ENCODE assay signal across 21 cellular contexts in the genomic region with DNA sequence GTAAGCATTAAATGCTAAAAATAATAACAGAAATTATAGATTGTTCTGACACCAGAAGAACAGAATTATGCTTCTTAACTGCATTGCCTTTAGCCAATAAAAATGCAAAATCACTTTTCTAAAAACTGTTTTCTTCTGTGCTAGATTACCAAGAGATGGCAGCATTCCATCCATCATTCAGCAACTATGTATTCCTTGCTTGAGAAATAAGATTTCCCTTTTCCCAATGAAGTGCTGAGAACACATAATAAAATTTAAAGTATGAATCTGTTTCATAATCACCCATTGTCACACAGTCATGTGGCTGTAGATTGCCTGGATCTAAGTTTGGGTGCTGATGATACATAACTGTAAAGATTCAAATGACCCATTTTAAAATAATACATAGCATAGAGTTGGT.
"Had no signal": no experiment of that assay in that cellular context is flagged by ENCODE, and none has a peak within 500 bp of the region (broad histone marks: within the 10 kb centered on the region; RNA-seq: fewer than 3 reads in every experiment).

No MANE protein-coding gene starts in this region.

- H3K4me1 ChIP-seq: adrenal gland, heart left ventricle, left lung, spleen, upper lobe of right lung had no signal

- H3K27ac ChIP-seq: adrenal gland, heart left ventricle, left lung, spleen, upper lobe of right lung, WERI-Rb-1 had no signal

- FAIRE-seq: astrocyte, colon had no signal

- H3K36me3 ChIP-seq: adrenal gland, heart left ventricle, left lung, spleen, upper lobe of right lung, WERI-Rb-1 had no signal

- H3K9me3 ChIP-seq: adrenal gland, heart left ventricle, left lung, upper lobe of right lung had no signal

- H3K4me3 ChIP-seq: adrenal gland, heart left ventricle, left lung, lung, spleen, upper lobe of right lung had no signal

- DNase-seq: activated CD4-positive, alpha-beta T cell treated with anti-CD3 and anti-CD28 coated beads, Interleukin-2, amount 10 ng/mL, durations not matched to agents 7 days and 5 days; activated CD4-positive, CD25-positive, alpha-beta regulatory T cell treated with anti-CD3 and anti-CD28 coated beads, Interleukin-2, amount 50 U/mL, for 72 hours; activated CD8-positive, alpha-beta T cell treated with anti-CD3 and anti-CD28 coated beads, Interleukin-2, amount 10 ng/mL, durations not matched to agents 7 days and 5 days; adrenal gland; central memory CD4-positive, alpha-beta T cell; effector memory CD4-positive, alpha-beta T cell; heart left ventricle; kidney glomerular epithelial cell; left lung; naive thymus-derived CD4-positive, alpha-beta T cell; retina; spleen; stimulated activated CD4-positive, alpha-beta T cell treated with anti-CD3 and anti-CD28 coated beads, Interleukin-4, amount 100 ng/mL, for 1 hour; stimulated activated naive CD4-positive, alpha-beta T cell; SW 1271; T-helper 2 cell; upper lobe of right lung; WERI-Rb-1 had no signal
